In the genomic region with DNA sequence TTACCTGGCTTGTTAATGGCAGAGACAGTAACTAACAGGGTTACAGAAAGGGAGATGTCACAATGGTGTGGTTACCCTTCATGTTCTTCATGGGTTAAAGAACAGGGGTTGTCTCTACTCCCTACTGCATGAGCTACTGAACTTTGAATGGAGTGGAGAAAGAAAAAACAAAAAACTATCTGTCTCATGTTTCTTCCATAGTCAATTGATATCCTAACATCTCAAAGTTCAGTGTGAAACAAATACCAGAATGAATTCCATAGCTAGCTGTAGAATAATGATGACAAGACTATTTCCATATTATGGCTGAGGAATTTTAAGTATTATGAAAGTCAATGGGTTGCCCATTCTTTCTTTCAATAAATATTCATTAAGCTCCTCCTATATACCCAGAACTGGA, we compare ENCODE assay signal across 1 cellular context.
TF ChIP-seq lines count a peak whose summit lies in the region.

No MANE protein-coding gene starts in this region.

TF ChIP-seq in HepG2, 621 proteins besides CTCF, POLR2A, EP300 and RAD21 (continued from another document and continues in another):
- TF ChIP-seq, protein P1, sequence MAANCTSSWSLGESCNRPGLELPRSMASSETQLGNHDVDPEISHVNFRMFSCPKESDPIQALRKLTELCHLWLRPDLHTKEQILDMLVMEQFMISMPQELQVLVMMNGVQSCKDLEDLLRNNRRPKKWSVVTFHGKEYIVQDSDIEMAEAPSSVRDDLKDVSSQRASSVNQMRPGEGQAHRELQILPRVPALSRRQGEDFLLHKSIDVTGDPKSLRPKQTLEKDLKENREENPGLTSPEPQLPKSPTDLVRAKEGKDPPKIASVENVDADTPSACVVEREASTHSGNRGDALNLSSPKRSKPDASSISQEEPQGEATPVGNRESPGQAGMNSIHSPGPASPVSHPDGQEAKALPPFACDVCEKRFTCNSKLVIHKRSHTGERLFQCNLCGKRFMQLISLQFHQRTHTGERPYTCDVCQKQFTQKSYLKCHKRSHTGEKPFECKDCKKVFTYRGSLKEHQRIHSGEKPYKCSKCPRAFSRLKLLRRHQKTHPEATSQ (CRISPR knock-in tag; IDR thresholded peaks at IDR 0.05; ENCODE audit: borderline replicate concordance), result no peak
- TF ChIP-seq, protein P2, sequence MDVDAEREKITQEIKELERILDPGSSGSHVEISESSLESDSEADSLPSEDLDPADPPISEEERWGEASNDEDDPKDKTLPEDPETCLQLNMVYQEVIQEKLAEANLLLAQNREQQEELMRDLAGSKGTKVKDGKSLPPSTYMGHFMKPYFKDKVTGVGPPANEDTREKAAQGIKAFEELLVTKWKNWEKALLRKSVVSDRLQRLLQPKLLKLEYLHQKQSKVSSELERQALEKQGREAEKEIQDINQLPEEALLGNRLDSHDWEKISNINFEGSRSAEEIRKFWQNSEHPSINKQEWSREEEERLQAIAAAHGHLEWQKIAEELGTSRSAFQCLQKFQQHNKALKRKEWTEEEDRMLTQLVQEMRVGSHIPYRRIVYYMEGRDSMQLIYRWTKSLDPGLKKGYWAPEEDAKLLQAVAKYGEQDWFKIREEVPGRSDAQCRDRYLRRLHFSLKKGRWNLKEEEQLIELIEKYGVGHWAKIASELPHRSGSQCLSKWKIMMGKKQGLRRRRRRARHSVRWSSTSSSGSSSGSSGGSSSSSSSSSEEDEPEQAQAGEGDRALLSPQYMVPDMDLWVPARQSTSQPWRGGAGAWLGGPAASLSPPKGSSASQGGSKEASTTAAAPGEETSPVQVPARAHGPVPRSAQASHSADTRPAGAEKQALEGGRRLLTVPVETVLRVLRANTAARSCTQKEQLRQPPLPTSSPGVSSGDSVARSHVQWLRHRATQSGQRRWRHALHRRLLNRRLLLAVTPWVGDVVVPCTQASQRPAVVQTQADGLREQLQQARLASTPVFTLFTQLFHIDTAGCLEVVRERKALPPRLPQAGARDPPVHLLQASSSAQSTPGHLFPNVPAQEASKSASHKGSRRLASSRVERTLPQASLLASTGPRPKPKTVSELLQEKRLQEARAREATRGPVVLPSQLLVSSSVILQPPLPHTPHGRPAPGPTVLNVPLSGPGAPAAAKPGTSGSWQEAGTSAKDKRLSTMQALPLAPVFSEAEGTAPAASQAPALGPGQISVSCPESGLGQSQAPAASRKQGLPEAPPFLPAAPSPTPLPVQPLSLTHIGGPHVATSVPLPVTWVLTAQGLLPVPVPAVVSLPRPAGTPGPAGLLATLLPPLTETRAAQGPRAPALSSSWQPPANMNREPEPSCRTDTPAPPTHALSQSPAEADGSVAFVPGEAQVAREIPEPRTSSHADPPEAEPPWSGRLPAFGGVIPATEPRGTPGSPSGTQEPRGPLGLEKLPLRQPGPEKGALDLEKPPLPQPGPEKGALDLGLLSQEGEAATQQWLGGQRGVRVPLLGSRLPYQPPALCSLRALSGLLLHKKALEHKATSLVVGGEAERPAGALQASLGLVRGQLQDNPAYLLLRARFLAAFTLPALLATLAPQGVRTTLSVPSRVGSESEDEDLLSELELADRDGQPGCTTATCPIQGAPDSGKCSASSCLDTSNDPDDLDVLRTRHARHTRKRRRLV (CRISPR knock-in tag; IDR thresholded peaks at IDR 0.05), result no peak
- TF ChIP-seq NR2F6 (IDR thresholded peaks at IDR 0.05), result no peak; the same call in 1 of the 2 replicates
- peak; percentile 23; the same call in 1 of the 2 replicates for TF ChIP-seq NR2F6 (CRISPR knock-in tag; IDR thresholded peaks at IDR 0.05)
- TF ChIP-seq SMARCE1 (IDR thresholded peaks at IDR 0.05; ENCODE audit: borderline replicate concordance), result no peak
- TF ChIP-seq SKIL (CRISPR knock-in tag; IDR thresholded peaks at IDR 0.05; ENCODE audit: borderline replicate concordance), result no peak
- TF ChIP-seq GABPB1 (CRISPR knock-in tag; IDR thresholded peaks at IDR 0.05), result no peak
- TF ChIP-seq, protein P3, sequence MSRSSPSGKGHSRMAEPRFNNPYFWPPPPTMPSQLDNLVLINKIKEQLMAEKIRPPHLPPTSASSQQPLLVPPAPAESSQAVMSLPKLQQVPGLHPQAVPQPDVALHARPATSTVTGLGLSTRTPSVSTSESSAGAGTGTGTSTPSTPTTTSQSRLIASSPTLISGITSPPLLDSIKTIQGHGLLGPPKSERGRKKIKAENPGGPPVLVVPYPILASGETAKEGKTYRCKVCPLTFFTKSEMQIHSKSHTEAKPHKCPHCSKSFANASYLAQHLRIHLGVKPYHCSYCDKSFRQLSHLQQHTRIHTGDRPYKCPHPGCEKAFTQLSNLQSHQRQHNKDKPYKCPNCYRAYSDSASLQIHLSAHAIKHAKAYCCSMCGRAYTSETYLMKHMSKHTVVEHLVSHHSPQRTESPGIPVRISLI (CRISPR knock-in tag; IDR thresholded peaks at IDR 0.05; ENCODE audit: borderline replicate concordance), result peak; percentile 76; the same call in 1 of the 2 replicates
- no peak for TF ChIP-seq ZNF850 (CRISPR knock-in tag; conservative IDR thresholded peaks at IDR 0.05)
- no peak for TF ChIP-seq ZNF121 (CRISPR knock-in tag; IDR thresholded peaks at IDR 0.05)
- no peak for TF ChIP-seq ZNF234 (CRISPR knock-in tag; conservative IDR thresholded peaks at IDR 0.05)
- TF ChIP-seq KLF9 (CRISPR knock-in tag; IDR thresholded peaks at IDR 0.05; ENCODE audit: low read depth), result no peak
- TF ChIP-seq NBN (conservative IDR thresholded peaks at IDR 0.05), result no peak
- peak; percentile 67; the same call in 1 of the 2 replicates for TF ChIP-seq ISL2 (CRISPR knock-in tag; IDR thresholded peaks at IDR 0.05)
- no peak for TF ChIP-seq ZNF576 (CRISPR knock-in tag; IDR thresholded peaks at IDR 0.05)
- no peak for TF ChIP-seq ZBTB10 (CRISPR knock-in tag; IDR thresholded peaks at IDR 0.05; ENCODE audit: borderline replicate concordance)
- no peak for TF ChIP-seq ZNF503 (CRISPR knock-in tag; IDR thresholded peaks at IDR 0.05)
- TF ChIP-seq ZNF800 (CRISPR knock-in tag; IDR thresholded peaks at IDR 0.05), result no peak
- no peak for TF ChIP-seq ZSCAN31 (CRISPR knock-in tag; IDR thresholded peaks at IDR 0.05; ENCODE audit: low read depth)
- no peak for TF ChIP-seq HNRNPK (IDR thresholded peaks at IDR 0.05; ENCODE audit: low read depth, low read length, poor library complexity, severe bottlenecking)
- no peak for TF ChIP-seq ZSCAN9 (CRISPR knock-in tag; IDR thresholded peaks at IDR 0.05; ENCODE audit: borderline replicate concordance)
- TF ChIP-seq ZNF569 (CRISPR knock-in tag; IDR thresholded peaks at IDR 0.05; ENCODE audit: borderline replicate concordance), result no peak
- TF ChIP-seq SMAD1 (CRISPR knock-in tag; IDR thresholded peaks at IDR 0.05; ENCODE audit: borderline replicate concordance, low read depth), result no peak
- TF ChIP-seq ZNF558 (CRISPR knock-in tag; IDR thresholded peaks at IDR 0.05; ENCODE audit: borderline replicate concordance), result no peak
- no peak for TF ChIP-seq NONO (IDR thresholded peaks at IDR 0.05)
- TF ChIP-seq NONO (CRISPR knock-in tag; conservative IDR thresholded peaks at IDR 0.05), result 0 out of 2 replicates have a peak, but pooled peaks have one; percentile 25
- no peak for TF ChIP-seq DNMT1 (CRISPR knock-in tag; IDR thresholded peaks at IDR 0.05)
- peak; percentile 59; the same call in 1 of the 2 replicates for TF ChIP-seq SIX4 (CRISPR knock-in tag; IDR thresholded peaks at IDR 0.05)
- TF ChIP-seq ZBTB43 (CRISPR knock-in tag; conservative IDR thresholded peaks at IDR 0.05), result no peak
- no peak for TF ChIP-seq ZNF510 (CRISPR knock-in tag; IDR thresholded peaks at IDR 0.05; ENCODE audit: low read depth)
